9 cellular contexts compared by ENCODE assay signal in genomic region chr12:55720894-55721444, GRCh38. TPM values are rescaled to one million over a fixed set of nuclear protein-coding genes. Genes with fewer than 3 reads are reported as not detected.
DNase-seq lines count a peak whose midpoint lies in the region; ATAC-seq, FAIRE-seq and TF ChIP-seq lines count a peak whose summit lies in the region.
"Had no signal": no experiment of that assay in that cellular context is flagged by ENCODE, and none has a peak within 500 bp of the region (broad histone marks: within the 10 kb centered on the region; RNA-seq: fewer than 3 reads in every experiment).

No MANE protein-coding gene starts in this region.

- dilution Hi-C loops in keratinocyte (cut with MboI; ENCODE audit: extremely low pct_ligation_motif_present, low sequenced_read_pairs), result loop anchor here (5.0 kb wide), 1 partner anchor 34 kb away; no protein-coding TSS in a partner anchor

- peak; percentile 97 for DNase-seq in ELR (ENCODE audit: low read depth)
- DNase-seq in NAMALWA (ENCODE audit: low spot score), result peak; percentile 36
- DNase-seq in brain microvascular endothelial cell, result peak; percentile 76
- DNase-seq in keratinocyte (ENCODE audit: low read depth, low spot score), result peak; percentile 77
- peak in 1 of 2 donors; percentile 83 for DNase-seq in suprapubic skin (ENCODE audit: low spot score in 2 of 2)
- no peak for DNase-seq in cortex of kidney (lab: John Stamatoyannopoulos, UW)
- DNase-seq: activated B cell treated with CpG ODN at 0.5 μM for 24 hours had no signal

- H3K27ac ChIP-seq in brain microvascular endothelial cell, result peak overlapping the region; percentile 11
- no peak overlapping the region for H3K27ac ChIP-seq in keratinocyte (ENCODE audit: control insufficient read depth, insufficient read depth, low read length)
- H3K27ac ChIP-seq in suprapubic skin, result peak overlapping the region; percentile 29

- ATAC-seq in stimulated activated memory B cell treated with anti-CD40 and anti-IgM and Interleukin-4, amounts not matched to agents 10 μg/mL and 1 μg/mL and 100 μg/mL, for 72 hours, result no peak
- ATAC-seq in GM21423 (IDR thresholded peaks at IDR 0.05; ENCODE audit: unreplicated experiment), result no peak

- no peaks in the 10 kb centered on the region for H3K9me1 ChIP-seq in keratinocyte (ENCODE audit: control insufficient read depth, extremely low read depth, insufficient read depth, low read length)

- H3K4me3 ChIP-seq in brain microvascular endothelial cell (ENCODE audit: low read depth, low read length) (no peak overlapping the region), keratinocyte (ENCODE audit: control insufficient read depth in 2 of 3, extremely low read depth in 1 of 3, insufficient read depth in 2 of 3, low read depth in 1 of 3, low read length in 3 of 3) (no peak overlapping the region), suprapubic skin (no peak overlapping the region)

- no peak overlapping the region for H3K4me3 Mint-ChIP-seq in stimulated activated memory B cell treated with anti-CD40 and anti-IgM and Interleukin-4, amounts not matched to agents 10 μg/mL and 1 μg/mL and 100 μg/mL, for 72 hours
- H3K4me3 Mint-ChIP-seq: activated B cell treated with CpG ODN at 0.5 μM for 24 hours had no signal

- H3K79me2 ChIP-seq in keratinocyte (ENCODE audit: control insufficient read depth, insufficient read depth, low read length), result peaks cover 3% of the 10 kb centered on the region

- peak; percentile 74 for TF ChIP-seq CTCF in brain microvascular endothelial cell (IDR thresholded peaks at IDR 0.05; ENCODE audit: low read depth, low read length, missing control alignments)
- TF ChIP-seq CTCF in keratinocyte (optimal IDR thresholded peaks at IDR 0.05 in 1 of 3, IDR thresholded peaks at IDR 0.05 in 1 of 3, conservative IDR thresholded peaks at IDR 0.05 in 1 of 3; ENCODE audit: extremely low read depth in 1 of 3, insufficient read depth in 2 of 3, low read length in 3 of 3), result peak; percentile 42 to 86 (median 68)
- TF ChIP-seq CTCF in suprapubic skin (IDR thresholded peaks at IDR 0.05), result peak; percentile 13 to 37

- H3K9me3 ChIP-seq in keratinocyte (ENCODE audit: control insufficient read depth, low read depth, low read length) (no peaks in the 10 kb centered on the region), suprapubic skin (no peaks in the 10 kb centered on the region)

- in situ Hi-C loops in brain microvascular endothelial cell (cut with HindIII; ENCODE audit: low pct_ligation_motif_present, low sequenced_read_pairs), result no loop called here

- no peak overlapping the region for H2AFZ ChIP-seq in keratinocyte (ENCODE audit: control insufficient read depth, low read length)

- H3K36me3 ChIP-seq in brain microvascular endothelial cell (replicated peaks) (peaks cover 33% of the 10 kb centered on the region), keratinocyte (ENCODE audit: control insufficient read depth in 2 of 2, extremely low read depth in 1 of 2, insufficient read depth in 2 of 2, low read length in 2 of 2) (peaks cover 14 to 22% of the 10 kb centered on the region in 2 experiments), suprapubic skin (peaks cover 28% of the 10 kb centered on the region)

- peaks cover 46% of the 10 kb centered on the region for H3K4me1 Mint-ChIP-seq in stimulated activated memory B cell treated with anti-CD40 and anti-IgM and Interleukin-4, amounts not matched to agents 10 μg/mL and 1 μg/mL and 100 μg/mL, for 72 hours

- H3K27me3 ChIP-seq in brain microvascular endothelial cell (replicated peaks) (no peaks in the 10 kb centered on the region), keratinocyte (ENCODE audit: control insufficient read depth, extremely low read depth, insufficient read depth, low read length) (no peaks in the 10 kb centered on the region), suprapubic skin (no peaks in the 10 kb centered on the region)

- no peak for TF ChIP-seq EP300 in suprapubic skin (IDR thresholded peaks at IDR 0.05)

- no peaks in the 10 kb centered on the region for H4K20me1 ChIP-seq in keratinocyte (ENCODE audit: control insufficient read depth, extremely low read depth, insufficient read depth, low read length)

- no peaks in the 10 kb centered on the region for H3K9me3 Mint-ChIP-seq in stimulated activated memory B cell treated with anti-CD40 and anti-IgM and Interleukin-4, amounts not matched to agents 10 μg/mL and 1 μg/mL and 100 μg/mL, for 72 hours
- H3K9me3 Mint-ChIP-seq: activated B cell treated with CpG ODN at 0.5 μM for 24 hours had no signal

- peaks cover 14% of the 10 kb centered on the region for H3K36me3 Mint-ChIP-seq in stimulated activated memory B cell treated with anti-CD40 and anti-IgM and Interleukin-4, amounts not matched to agents 10 μg/mL and 1 μg/mL and 100 μg/mL, for 72 hours

- H3K4me1 ChIP-seq in keratinocyte (ENCODE audit: control insufficient read depth, extremely low read depth, insufficient read depth, low read length), result peaks cover 35% of the 10 kb centered on the region
- peaks cover 81% of the 10 kb centered on the region for H3K4me1 ChIP-seq in suprapubic skin

- WGBS in suprapubic skin, result no CpG with 5 or more reads among the region's 9 CpGs

- H3K27ac Mint-ChIP-seq in stimulated activated memory B cell treated with anti-CD40 and anti-IgM and Interleukin-4, amounts not matched to agents 10 μg/mL and 1 μg/mL and 100 μg/mL, for 72 hours, result no peak overlapping the region
- H3K27ac Mint-ChIP-seq: activated B cell treated with CpG ODN at 0.5 μM for 24 hours had no signal

- FAIRE-seq in keratinocyte (lab: Jason Lieb, UNC), result no peak

- H3K4me2 ChIP-seq in keratinocyte (ENCODE audit: control insufficient read depth, extremely low read depth, insufficient read depth, low read depth, low read length), result no peak overlapping the region

- H3K27me3 Mint-ChIP-seq in stimulated activated memory B cell treated with anti-CD40 and anti-IgM and Interleukin-4, amounts not matched to agents 10 μg/mL and 1 μg/mL and 100 μg/mL, for 72 hours, result no peaks in the 10 kb centered on the region
- H3K27me3 Mint-ChIP-seq: activated B cell treated with CpG ODN at 0.5 μM for 24 hours had no signal

- no peak overlapping the region for H3K9ac ChIP-seq in keratinocyte (ENCODE audit: control insufficient read depth, extremely low read depth, insufficient read depth, low read length)

- no peak for TF ChIP-seq POLR2A in suprapubic skin (IDR thresholded peaks at IDR 0.05)

RNA-seq across cellular contexts. Expression of gene RDH5, which starts 0.8 kb away (rescaled TPM):
- polyA plus RNA-seq in keratinocyte, result 0.67 to 1.2 TPM (median 0.77 TPM) in 3 replicates
- not detected for polyA plus RNA-seq in keratinocyte (2011; ENCODE audit: low read depth)
- polyA plus RNA-seq in keratinocyte (2011; cell fraction: cytosol; rRNA removed), result 0.18 and 0.47 TPM in 2 replicates
- polyA plus RNA-seq in keratinocyte (2011; cell fraction: nucleus; rRNA removed), result 3.4 and 5.0 TPM in 2 replicates
- 0.79 and 1.8 TPM in 2 replicates for polyA plus RNA-seq in keratinocyte (2012; ENCODE audit: low replicate concordance)
- polyA minus RNA-seq in keratinocyte, result 1.2 to 2.9 TPM (median 2.1 TPM) in 3 replicates
- not detected for polyA minus RNA-seq in keratinocyte (2011; cell fraction: cytosol; rRNA and poly(A)+ RNA removed)
- polyA minus RNA-seq in keratinocyte (2011; cell fraction: nucleus; rRNA and poly(A)+ RNA removed), result not detected in 2 replicates
- 10 to 100 TPM in 2 of 4 donors, 1 to 10 TPM in 2; 5.7 to 15.3 (median 9.5) TPM for total RNA-seq in suprapubic skin

RNA-seq across cellular contexts. Expression of gene BLOC1S1, which starts 5.1 kb away (rescaled TPM):
- 53.1 to 68.2 TPM (median 62.5 TPM) in 3 replicates for polyA plus RNA-seq in keratinocyte
- polyA plus RNA-seq in keratinocyte (2011; ENCODE audit: low read depth), result 27.4 TPM
- polyA plus RNA-seq in keratinocyte (2011; cell fraction: cytosol; rRNA removed), result 47.9 and 70.6 TPM in 2 replicates
- 17.0 and 20.4 TPM in 2 replicates for polyA plus RNA-seq in keratinocyte (2011; cell fraction: nucleus; rRNA removed)
- 39.8 and 73.4 TPM in 2 replicates for polyA plus RNA-seq in keratinocyte (2012; ENCODE audit: low replicate concordance)
- 25.8 to 32.3 TPM (median 31.8 TPM) in 3 replicates for polyA minus RNA-seq in keratinocyte
- 25.7 TPM for polyA minus RNA-seq in keratinocyte (2011; cell fraction: cytosol; rRNA and poly(A)+ RNA removed)
- 5.3 and 10.4 TPM in 2 replicates for polyA minus RNA-seq in keratinocyte (2011; cell fraction: nucleus; rRNA and poly(A)+ RNA removed)
- total RNA-seq in suprapubic skin, result 100 to 1,000 TPM in 3 of 4 donors, 10 to 100 TPM in 1; 92.7 to 166 (median 139) TPM

RNA-seq across cellular contexts. Expression of gene CD63, which starts 7.8 kb away (rescaled TPM):
- 517 to 917 TPM (median 749 TPM) in 3 replicates for polyA plus RNA-seq in keratinocyte
- 290 TPM for polyA plus RNA-seq in keratinocyte (2011; ENCODE audit: low read depth)
- polyA plus RNA-seq in keratinocyte (2011; cell fraction: cytosol; rRNA removed), result 762 and 937 TPM in 2 replicates
- 747 and 954 TPM in 2 replicates for polyA plus RNA-seq in keratinocyte (2011; cell fraction: nucleus; rRNA removed)
- polyA plus RNA-seq in keratinocyte (2012; ENCODE audit: low replicate concordance), result 609 and 814 TPM in 2 replicates
- polyA minus RNA-seq in keratinocyte, result 130 to 440 TPM (median 416 TPM) in 3 replicates
- 361 TPM for polyA minus RNA-seq in keratinocyte (2011; cell fraction: cytosol; rRNA and poly(A)+ RNA removed)
- 155 and 221 TPM in 2 replicates for polyA minus RNA-seq in keratinocyte (2011; cell fraction: nucleus; rRNA and poly(A)+ RNA removed)
- total RNA-seq in suprapubic skin, result 100 to 1,000 TPM; 176 to 303 (median 193) TPM

RNA-seq across cellular contexts. Expression of gene ITGA7, which starts 13.3 kb away (rescaled TPM):
- polyA plus RNA-seq in keratinocyte, result 0.04 to 0.19 TPM (median 0.07 TPM) in 3 replicates
- 0.44 TPM for polyA plus RNA-seq in keratinocyte (2011; ENCODE audit: low read depth)
- 0.27 TPM in 1 of 2 replicates, not detected in the other for polyA plus RNA-seq in keratinocyte (2011; cell fraction: cytosol; rRNA removed)
- polyA plus RNA-seq in keratinocyte (2011; cell fraction: nucleus; rRNA removed), result 0.45 and 0.51 TPM in 2 replicates
- 0.24 and 0.95 TPM in 2 replicates for polyA plus RNA-seq in keratinocyte (2012; ENCODE audit: low replicate concordance)
- polyA minus RNA-seq in keratinocyte, result 0.20 TPM in 1 of 3 replicates, not detected in the others
- not detected for polyA minus RNA-seq in keratinocyte (2011; cell fraction: cytosol; rRNA and poly(A)+ RNA removed)
- not detected in 2 replicates for polyA minus RNA-seq in keratinocyte (2011; cell fraction: nucleus; rRNA and poly(A)+ RNA removed)
- 10 to 100 TPM in 3 of 4 donors, 1 to 10 TPM in 1; 9.5 to 20.6 (median 15.8) TPM for total RNA-seq in suprapubic skin

RNA-seq across cellular contexts. Expression of gene GDF11, which starts 22.0 kb away (rescaled TPM):
- polyA plus RNA-seq in keratinocyte, result 2.5 to 6.2 TPM (median 2.7 TPM) in 3 replicates
- 0.82 TPM for polyA plus RNA-seq in keratinocyte (2011; ENCODE audit: low read depth)
- 2.2 and 3.3 TPM in 2 replicates for polyA plus RNA-seq in keratinocyte (2011; cell fraction: cytosol; rRNA removed)
- 1.9 and 2.4 TPM in 2 replicates for polyA plus RNA-seq in keratinocyte (2011; cell fraction: nucleus; rRNA removed)
- polyA plus RNA-seq in keratinocyte (2012; ENCODE audit: low replicate concordance), result 1.2 and 9.6 TPM in 2 replicates
- 1.8 to 16.1 TPM (median 2.7 TPM) in 3 replicates for polyA minus RNA-seq in keratinocyte
- polyA minus RNA-seq in keratinocyte (2011; cell fraction: cytosol; rRNA and poly(A)+ RNA removed), result 2.1 TPM
- polyA minus RNA-seq in keratinocyte (2011; cell fraction: nucleus; rRNA and poly(A)+ RNA removed), result 0.42 and 1.8 TPM in 2 replicates
- 1 to 10 TPM in 3 of 4 donors, under 1 TPM in 1; 0.68 to 3.8 (median 2.0) TPM for total RNA-seq in suprapubic skin
